In the genomic region with DNA sequence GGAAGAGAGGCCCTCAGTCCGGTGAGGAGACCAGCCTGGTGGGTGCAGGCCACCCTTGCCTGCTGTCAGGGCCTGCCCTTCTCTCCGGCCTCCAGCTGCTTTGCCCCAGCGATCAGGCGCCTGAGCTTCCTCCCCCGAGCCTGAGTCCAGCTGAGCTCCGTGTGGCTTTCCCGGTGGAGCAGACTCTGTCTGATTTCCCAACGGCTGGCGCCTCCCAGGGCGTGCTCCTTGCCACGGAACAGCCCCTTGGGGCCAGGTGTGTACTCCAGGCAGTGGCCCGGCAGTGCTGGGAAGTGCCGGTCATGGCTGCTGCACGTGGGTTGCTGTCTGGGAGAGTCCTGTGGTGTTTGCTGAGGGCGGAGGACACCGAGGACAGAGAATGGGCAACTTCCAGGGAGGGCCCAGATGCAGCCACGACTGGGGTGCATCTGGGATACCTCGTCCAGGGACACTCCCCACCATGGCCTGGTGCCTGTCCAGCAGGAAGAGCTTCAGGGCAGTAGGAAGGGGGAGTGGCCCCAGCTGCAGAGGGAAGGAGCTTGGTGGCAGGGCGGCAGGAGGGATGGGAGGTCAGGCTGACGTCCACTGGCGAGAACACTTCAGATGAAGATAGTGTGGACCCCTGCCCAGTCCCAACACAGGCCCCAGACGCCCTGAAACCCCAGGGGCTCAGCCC, we compare ENCODE assay signal across 1 cellular context.
TF ChIP-seq lines count a peak whose summit lies in the region.

No MANE protein-coding gene starts in this region.

TF ChIP-seq in WTC11, 78 proteins besides CTCF, POLR2A, EP300 and RAD21 (continued from another document):
- TF ChIP-seq CDX4 (CRISPR knock-in tag; IDR thresholded peaks at IDR 0.05; ENCODE audit: borderline replicate concordance) (no peak), GABPB1 (CRISPR knock-in tag; IDR thresholded peaks at IDR 0.05) (no peak), FOXK1 (CRISPR knock-in tag; IDR thresholded peaks at IDR 0.05) (no peak), NR2C2 (CRISPR knock-in tag; IDR thresholded peaks at IDR 0.05) (no peak), ZNF317 (CRISPR knock-in tag; IDR thresholded peaks at IDR 0.05; ENCODE audit: borderline replicate concordance, low read depth) (no peak), SMAD3 (CRISPR knock-in tag; IDR thresholded peaks at IDR 0.05; ENCODE audit: borderline replicate concordance) (no peak)
- TF ChIP-seq, protein P1, sequence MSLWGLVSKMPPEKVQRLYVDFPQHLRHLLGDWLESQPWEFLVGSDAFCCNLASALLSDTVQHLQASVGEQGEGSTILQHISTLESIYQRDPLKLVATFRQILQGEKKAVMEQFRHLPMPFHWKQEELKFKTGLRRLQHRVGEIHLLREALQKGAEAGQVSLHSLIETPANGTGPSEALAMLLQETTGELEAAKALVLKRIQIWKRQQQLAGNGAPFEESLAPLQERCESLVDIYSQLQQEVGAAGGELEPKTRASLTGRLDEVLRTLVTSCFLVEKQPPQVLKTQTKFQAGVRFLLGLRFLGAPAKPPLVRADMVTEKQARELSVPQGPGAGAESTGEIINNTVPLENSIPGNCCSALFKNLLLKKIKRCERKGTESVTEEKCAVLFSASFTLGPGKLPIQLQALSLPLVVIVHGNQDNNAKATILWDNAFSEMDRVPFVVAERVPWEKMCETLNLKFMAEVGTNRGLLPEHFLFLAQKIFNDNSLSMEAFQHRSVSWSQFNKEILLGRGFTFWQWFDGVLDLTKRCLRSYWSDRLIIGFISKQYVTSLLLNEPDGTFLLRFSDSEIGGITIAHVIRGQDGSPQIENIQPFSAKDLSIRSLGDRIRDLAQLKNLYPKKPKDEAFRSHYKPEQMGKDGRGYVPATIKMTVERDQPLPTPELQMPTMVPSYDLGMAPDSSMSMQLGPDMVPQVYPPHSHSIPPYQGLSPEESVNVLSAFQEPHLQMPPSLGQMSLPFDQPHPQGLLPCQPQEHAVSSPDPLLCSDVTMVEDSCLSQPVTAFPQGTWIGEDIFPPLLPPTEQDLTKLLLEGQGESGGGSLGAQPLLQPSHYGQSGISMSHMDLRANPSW (CRISPR knock-in tag; conservative IDR thresholded peaks at IDR 0.05; ENCODE audit: low read depth), result no peak
- TF ChIP-seq, protein P2, sequence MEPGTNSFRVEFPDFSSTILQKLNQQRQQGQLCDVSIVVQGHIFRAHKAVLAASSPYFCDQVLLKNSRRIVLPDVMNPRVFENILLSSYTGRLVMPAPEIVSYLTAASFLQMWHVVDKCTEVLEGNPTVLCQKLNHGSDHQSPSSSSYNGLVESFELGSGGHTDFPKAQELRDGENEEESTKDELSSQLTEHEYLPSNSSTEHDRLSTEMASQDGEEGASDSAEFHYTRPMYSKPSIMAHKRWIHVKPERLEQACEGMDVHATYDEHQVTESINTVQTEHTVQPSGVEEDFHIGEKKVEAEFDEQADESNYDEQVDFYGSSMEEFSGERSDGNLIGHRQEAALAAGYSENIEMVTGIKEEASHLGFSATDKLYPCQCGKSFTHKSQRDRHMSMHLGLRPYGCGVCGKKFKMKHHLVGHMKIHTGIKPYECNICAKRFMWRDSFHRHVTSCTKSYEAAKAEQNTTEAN (CRISPR knock-in tag; IDR thresholded peaks at IDR 0.05), result no peak
- TF ChIP-seq, protein P3, sequence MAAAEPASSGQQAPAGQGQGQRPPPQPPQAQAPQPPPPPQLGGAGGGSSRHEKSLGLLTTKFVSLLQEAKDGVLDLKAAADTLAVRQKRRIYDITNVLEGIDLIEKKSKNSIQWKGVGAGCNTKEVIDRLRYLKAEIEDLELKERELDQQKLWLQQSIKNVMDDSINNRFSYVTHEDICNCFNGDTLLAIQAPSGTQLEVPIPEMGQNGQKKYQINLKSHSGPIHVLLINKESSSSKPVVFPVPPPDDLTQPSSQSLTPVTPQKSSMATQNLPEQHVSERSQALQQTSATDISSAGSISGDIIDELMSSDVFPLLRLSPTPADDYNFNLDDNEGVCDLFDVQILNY (CRISPR knock-in tag; IDR thresholded peaks at IDR 0.05), result no peak
